In genomic region chr15:82831894-82832600, GRCh38 we compare ENCODE assay signal across 1 cellular context.
TF ChIP-seq lines count a peak whose summit lies in the region.

No MANE protein-coding gene starts in this region.

TF ChIP-seq in HCT116, 20 proteins besides CTCF, POLR2A, EP300 and RAD21 (continued from another document):
- TF ChIP-seq REST (IDR thresholded peaks at IDR 0.05; ENCODE audit: low read depth) (no peak), CBX3 (IDR thresholded peaks at IDR 0.05; ENCODE audit: low read depth) (no peak), ZNF274 (IDR thresholded peaks at IDR 0.05; ENCODE audit: low read depth, low read length) (no peak), ELF1 (IDR thresholded peaks at IDR 0.05; ENCODE audit: borderline replicate concordance, low read depth) (no peak), EZH2phosphoT487 (IDR thresholded peaks at IDR 0.05; ENCODE audit: borderline replicate concordance) (no peak), POLR2AphosphoS5 (IDR thresholded peaks at IDR 0.05; ENCODE audit: low read depth, low read length) (no peak), SRF (IDR thresholded peaks at IDR 0.05; ENCODE audit: low read depth) (no peak), MAX (IDR thresholded peaks at IDR 0.05) (no peak), JUND (IDR thresholded peaks at IDR 0.05) (no peak), ZFX (IDR thresholded peaks at IDR 0.05) (no peak), EZH2 (IDR thresholded peaks at IDR 0.05) (no peak)
